Comparison of ENCODE assay signal across 1 cellular context in genomic region chr22:47133263-47133662, GRCh38.
TF ChIP-seq lines count a peak whose summit lies in the region.

No MANE protein-coding gene starts in this region.

TF ChIP-seq in WTC11, 78 proteins besides CTCF, POLR2A, EP300 and RAD21 (continued from another document):
- TF ChIP-seq ZNF532 (CRISPR knock-in tag; IDR thresholded peaks at IDR 0.05; ENCODE audit: borderline replicate concordance) = no peak
- TF ChIP-seq RELA (CRISPR knock-in tag; IDR thresholded peaks at IDR 0.05; ENCODE audit: borderline replicate concordance) = no peak
- no peak for TF ChIP-seq ZBTB43 (CRISPR knock-in tag; IDR thresholded peaks at IDR 0.05)
- no peak for TF ChIP-seq ATF6 (CRISPR knock-in tag; IDR thresholded peaks at IDR 0.05)
